27 cellular contexts compared by ENCODE assay signal in the genomic region with DNA sequence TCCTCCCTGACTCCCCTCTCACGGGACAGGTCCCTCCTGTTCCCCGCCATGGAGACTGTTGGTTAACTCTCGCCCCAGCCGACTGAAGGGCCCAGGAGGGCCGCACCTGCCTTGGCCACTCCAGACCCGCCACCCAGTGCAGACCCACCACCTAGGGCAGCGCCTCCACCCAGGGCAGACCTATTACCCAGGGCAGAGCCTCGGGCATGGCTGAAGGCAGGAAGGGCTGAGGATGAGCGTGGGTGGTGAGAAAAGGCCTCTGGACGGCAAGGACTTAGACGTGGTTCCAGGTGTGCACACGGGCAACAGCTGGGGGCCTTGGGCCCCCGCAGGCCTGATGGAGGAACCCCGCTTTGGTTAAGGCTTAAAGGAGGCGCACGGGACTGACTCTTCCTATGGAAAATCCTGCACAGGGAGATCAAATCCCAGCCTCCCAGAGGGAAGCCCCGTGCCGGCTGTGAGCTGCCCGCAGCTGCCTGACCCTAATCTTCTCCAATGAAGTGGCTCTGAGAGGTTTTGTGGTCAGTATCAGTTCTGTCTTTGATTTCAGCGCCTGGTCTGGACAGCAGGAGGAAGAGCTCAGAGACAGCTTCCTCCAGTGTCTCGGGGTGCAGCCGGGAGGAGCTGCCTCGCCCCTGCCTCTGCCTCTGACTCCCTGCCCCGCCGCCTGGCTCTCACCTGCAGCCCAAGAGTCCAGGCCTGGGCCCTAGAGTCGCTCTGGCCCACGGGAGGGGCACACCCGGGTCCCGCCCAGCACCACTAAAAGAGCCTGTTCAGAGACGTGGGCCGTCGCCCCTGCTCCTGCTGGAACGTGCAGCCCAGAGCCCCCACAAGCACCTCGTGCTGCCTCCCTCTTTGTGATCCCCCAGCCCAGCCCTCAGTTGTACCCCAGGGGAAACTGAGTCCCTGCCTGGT. TPM values are rescaled to one million over a fixed set of nuclear protein-coding genes. Genes with fewer than 3 reads are reported as not detected.
"Had no signal": no experiment of that assay in that cellular context is flagged by ENCODE, and none has a peak within 500 bp of the region (broad histone marks: within the 10 kb centered on the region; RNA-seq: fewer than 3 reads in every experiment).

No MANE protein-coding gene starts in this region.

- ATAC-seq: activated naive CD4-positive, alpha-beta T cell treated with anti-CD3 and anti-CD28 coated beads, Interleukin-2, amount 50 U/mL, for 72 hours; activated T-cell treated with anti-CD3 and anti-CD28 coated beads, Interleukin-2, amount 50 U/mL, for 4 hours; PC-3; T-helper 17 cell had no signal

- DNase-seq: activated CD4-positive, alpha-beta memory T cell treated with anti-CD3 and anti-CD28 coated beads for 36 hours; activated CD4-positive, alpha-beta T cell treated with anti-CD3 and anti-CD28 coated beads, Interleukin-2, amount 10 ng/mL, durations not matched to agents 7 days and 5 days; activated CD4-positive, CD25-positive, alpha-beta regulatory T cell; activated CD8-positive, alpha-beta memory T cell treated with anti-CD3 and anti-CD28 coated beads for 24 hours; activated effector memory CD4-positive, alpha-beta T cell treated with anti-CD3 and anti-CD28 coated beads, Interleukin-2, amount 50 U/mL, for 16 hours; activated naive CD4-positive, alpha-beta T cell treated with Interleukin-2 at 50 U/mL for 16 hours; activated T-cell treated with anti-CD3 and anti-CD28 coated beads, Interleukin-2, amount 50 U/mL, for 4 hours; brain microvascular endothelial cell; cerebellar nuclear complex; colonic mucosa; Karpas-422; MM.1S; NCI-H146; NCI-H187 treated with DMSO at 0.1 percent for 48 hours; NCI-H2171; NCI-H2227 treated with DMSO at 0.1 percent for 48 hours; NCI-H446 treated with DMSO at 0.1 percent for 48 hours; NCI-H524 treated with DMSO at 0.1 percent for 48 hours; NCI-H748 treated with DMSO at 0.1 percent for 48 hours; PC-3; SIG-M5; T-helper 17 cell; T-helper 9 cell had no signal

- H3K4me1 ChIP-seq: colonic mucosa had no signal

- H3K27me3 ChIP-seq: colonic mucosa had no signal

- FAIRE-seq: RCC 7860, TTC549 had no signal

- H3K9me3 ChIP-seq: colonic mucosa had no signal

- H3K36me3 ChIP-seq: brain microvascular endothelial cell, cardiac muscle cell, colonic mucosa had no signal

- H3K27ac ChIP-seq: brain microvascular endothelial cell, cardiac muscle cell, colonic mucosa had no signal

- H3K4me3 ChIP-seq: cardiac muscle cell, colonic mucosa had no signal

RNA-seq across cellular contexts. Expression of a gene that starts 12.1 kb away (rescaled TPM):
- total RNA-seq: activated CD4-positive, alpha-beta memory T cell treated with anti-CD3 and anti-CD28 coated beads for 36 hours; activated CD4-positive, alpha-beta T cell treated with anti-CD3 and anti-CD28 coated beads, Interleukin-2, amount 10 ng/mL, durations not matched to agents 7 days and 5 days; activated naive CD4-positive, alpha-beta T cell treated with anti-CD3 and anti-CD28 coated beads, Interleukin-2, amount 50 U/mL, for 72 hours; activated T-cell treated with anti-CD3 and anti-CD28 coated beads, Interleukin-2, amount 50 U/mL, for 4 hours; PC-3; T-helper 17 cell had no signal
- polyA plus RNA-seq: cardiac muscle cell had no signal
